ENCODE assay signal across 8 cellular contexts in genomic region chr1:23370270-23370743, GRCh38. TPM values are rescaled to one million over a fixed set of nuclear protein-coding genes. Genes with fewer than 3 reads are reported as not detected.
A peak's percentile ranks its signal among the peaks of the same experiment; 100 is the strongest.
DNase-seq lines count a peak whose midpoint lies in the region; ATAC-seq and TF ChIP-seq lines count a peak whose summit lies in the region.

No MANE protein-coding gene starts in this region.

- TF ChIP-seq CTCF in psoas muscle (IDR thresholded peaks at IDR 0.05) (no peak), GM10248 (IDR thresholded peaks at IDR 0.05; ENCODE audit: control extremely low read depth, extremely low read depth, low read depth, missing control alignments) (no peak)

- CTCF ChIA-PET in GM10248 (lab: Yijun Ruan, JAX) = interaction anchor here (1.2 kb wide), 1 partner anchor 13 kb away, joined by 3 read pairs; no protein-coding TSS in a partner anchor

- ATAC-seq in psoas muscle (no peak), HG03025 (IDR thresholded peaks at IDR 0.05; ENCODE audit: low FRiP score, unreplicated experiment) (no peak)

- H3K36me3 ChIP-seq in SK-N-MC (ENCODE audit: insufficient read depth, low read length) (peaks cover 14% of the 10 kb centered on the region), esophagus (ENCODE audit: control insufficient read depth in 2 of 2, insufficient read depth in 2 of 2, low read length in 1 of 2) (no peaks in the 10 kb centered on the region), psoas muscle (ENCODE audit: insufficient read depth in 1 of 2, low read depth in 1 of 2) (peaks cover 2 to 20% of the 10 kb centered on the region in 2 donors)

- H3K4me1 ChIP-seq in esophagus (ENCODE audit: control insufficient read depth in 2 of 2, insufficient read depth in 2 of 2, low read length in 1 of 2) = peaks cover 7 to 14% of the 10 kb centered on the region in 2 donors
- peaks cover 49% of the 10 kb centered on the region for H3K4me1 ChIP-seq in psoas muscle

- H3K9me3 ChIP-seq in SK-N-MC (ENCODE audit: low read depth, low read length) (no peaks in the 10 kb centered on the region), esophagus (ENCODE audit: control insufficient read depth in 2 of 2, insufficient read depth in 1 of 2, low read depth in 1 of 2, low read length in 1 of 2) (no peaks in the 10 kb centered on the region), psoas muscle (peaks cover 9% of the 10 kb centered on the region)

- intact Hi-C loops in psoas muscle (cut with DNase I) = no loop called here

- peak; percentile 62 for DNase-seq in EH (ENCODE audit: low read depth)
- DNase-seq in SK-N-MC (ENCODE audit: low read depth, low spot score) = no peak
- no peak for DNase-seq in psoas muscle
- DNase-seq in NCI-H2107 (lab: John Stamatoyannopoulos, UW) = no peak
- DNase-seq in NCI-H146 (lab: John Stamatoyannopoulos, UW) = no peak
- DNase-seq in GM10248 (ENCODE audit: extremely low spot score) = no peak

- WGBS in esophagus, 2 donors = 28 to 37% methylated on average over 6 of the region's 6 CpGs
- 11 to 17% (median 12%) methylated on average over 6 of the region's 6 CpGs for WGBS in psoas muscle, 3 donors

- H3K4me3 ChIP-seq in SK-N-MC = peak overlapping the region; percentile 100
- peak overlapping the region in 1 of 2 donors; percentile 95 for H3K4me3 ChIP-seq in esophagus (ENCODE audit: low read depth in 1 of 2, low read length in 2 of 2)
- H3K4me3 ChIP-seq in psoas muscle = peak overlapping the region; percentile 89

- peak overlapping the region; percentile 99 for H3K9ac ChIP-seq in SK-N-MC (ENCODE audit: insufficient read length)

- H3K27ac ChIP-seq in SK-N-MC = peak overlapping the region; percentile 99
- H3K27ac ChIP-seq in esophagus (ENCODE audit: low read depth in 2 of 2, low read length in 1 of 2) = peak overlapping the region; percentile 87 to 93
- peak overlapping the region; percentile 98 for H3K27ac ChIP-seq in psoas muscle

- H3K27me3 ChIP-seq in esophagus (ENCODE audit: control insufficient read depth in 1 of 2, insufficient read depth in 2 of 2, low read length in 2 of 2) = no peaks in the 10 kb centered on the region
- no peaks in the 10 kb centered on the region for H3K27me3 ChIP-seq in psoas muscle (ENCODE audit: insufficient read depth in 3 of 3, low read length in 2 of 3)

- POLR2A ChIA-PET in GM10248 (lab: Yijun Ruan, JAX) = no interaction called here

RNA-seq across cellular contexts. Expression of gene ZNF436, which starts 0.7 kb away (rescaled TPM):
- polyA plus RNA-seq in esophagus (1 to 10 TPM; 6.2 to 9.6 TPM), psoas muscle (1 to 10 TPM; 2.2 to 7.2 (median 3.1) TPM)
- 10 to 100 TPM in 1 of 4 donors, 1 to 10 TPM in 3; 6.8 to 11.5 (median 8.6) TPM for total RNA-seq in psoas muscle

RNA-seq across cellular contexts. Expression of gene HNRNPR, which starts 26.2 kb away (rescaled TPM):
- polyA plus RNA-seq in esophagus (10 to 100 TPM; 46.5 to 62.3 TPM), psoas muscle (100 to 1,000 TPM in 1 of 3 donors, 10 to 100 TPM in 2; 46.3 to 107 (median 94.0) TPM)
- 10 to 100 TPM; 39.8 to 81.0 (median 71.4) TPM for total RNA-seq in psoas muscle

RNA-seq across cellular contexts. Expression of gene TCEA3, which starts 54.2 kb away (rescaled TPM):
- 10 to 100 TPM; 22.0 to 37.7 TPM for polyA plus RNA-seq in esophagus
- total RNA-seq in psoas muscle = 100 to 1,000 TPM; 140 to 200 (median 170) TPM
- polyA plus RNA-seq in psoas muscle = 100 to 1,000 TPM in 2 of 3 donors, 10 to 100 TPM in 1; 70.2 to 301 (median 195) TPM
